Comparison of ENCODE assay signal across 15 cellular contexts in genomic region chr6:65259080-65259479, GRCh38.
DNase-seq lines count a peak whose midpoint lies in the region; ATAC-seq and TF ChIP-seq lines count a peak whose summit lies in the region.
"Had no signal": no experiment of that assay in that cellular context is flagged by ENCODE, and none has a peak within 500 bp of the region (broad histone marks: within the 10 kb centered on the region; RNA-seq: fewer than 3 reads in every experiment).

No MANE protein-coding gene starts in this region.

- peak; percentile 54 for TF ChIP-seq CTCF in BE2C (IDR thresholded peaks at IDR 0.05; ENCODE audit: low read depth, low read length)
- peak; percentile 48 for TF ChIP-seq CTCF in astrocyte of the cerebellum (IDR thresholded peaks at IDR 0.05; ENCODE audit: low read depth, low read length, missing control alignments)
- peak in 1 of 11 experiments; percentile 8 for TF ChIP-seq CTCF in spleen (IDR thresholded peaks at IDR 0.05 in 8 of 11, conservative IDR thresholded peaks at IDR 0.05 in 3 of 11)
- no peak for TF ChIP-seq CTCF in gastrocnemius medialis (IDR thresholded peaks at IDR 0.05 in 4 of 5, conservative IDR thresholded peaks at IDR 0.05 in 1 of 5)

- H3K4me3 ChIP-seq in BE2C (ENCODE audit: low read depth, low read length) (no peak overlapping the region), astrocyte of the cerebellum (ENCODE audit: low read depth, low read length) (no peak overlapping the region), spleen (no peak overlapping the region), gastrocnemius medialis (no peak overlapping the region)
- H3K4me3 ChIP-seq: body of pancreas had no signal

- H3K4me1 ChIP-seq in BE2C (no peaks in the 10 kb centered on the region), spleen (no peaks in the 10 kb centered on the region), gastrocnemius medialis (no peaks in the 10 kb centered on the region)
- H3K4me1 ChIP-seq: body of pancreas had no signal

- H3K27me3 ChIP-seq in BE2C: no peaks in the 10 kb centered on the region
- H3K27me3 ChIP-seq in spleen (replicated peaks in 1 of 7): no peaks in the 10 kb centered on the region
- H3K27me3 ChIP-seq in gastrocnemius medialis: no peaks in the 10 kb centered on the region
- H3K27me3 ChIP-seq: body of pancreas had no signal

- intact Hi-C loops in spleen (cut with DNase I; ENCODE audit: low total_unique reads): no loop called here
- intact Hi-C loops in gastrocnemius medialis (cut with DNase I; ENCODE audit: low total_unique reads): no loop called here

- in situ Hi-C loops in astrocyte of the cerebellum (cut with HindIII; ENCODE audit: low sequenced_read_pairs): no loop called here
- in situ Hi-C loops in gastrocnemius medialis (cut with MboI; ENCODE audit: low sequenced_read_pairs in 4 of 4): no loop called here

- H3K27ac ChIP-seq in spleen (no peak overlapping the region), gastrocnemius medialis (no peak overlapping the region)
- H3K27ac ChIP-seq: body of pancreas, KMS-11 had no signal

- H3K9me3 ChIP-seq in BE2C: no peaks in the 10 kb centered on the region
- peaks cover 0 to 17% (median 2%) of the 10 kb centered on the region in 8 donors for H3K9me3 ChIP-seq in spleen
- no peaks in the 10 kb centered on the region for H3K9me3 ChIP-seq in gastrocnemius medialis
- H3K9me3 ChIP-seq: body of pancreas had no signal

- ATAC-seq in gastrocnemius medialis (no peak), HG03457 (IDR thresholded peaks at IDR 0.05; ENCODE audit: unreplicated experiment) (no peak)
- ATAC-seq: body of pancreas had no signal

- no peaks in the 10 kb centered on the region for H3K36me3 ChIP-seq in BE2C
- H3K36me3 ChIP-seq in spleen: no peaks in the 10 kb centered on the region
- no peaks in the 10 kb centered on the region for H3K36me3 ChIP-seq in gastrocnemius medialis

- 86 to 97% (median 92%) methylated on average over 1 of the region's 1 CpG for WGBS in spleen, 5 donors

- TF ChIP-seq POLR2A in spleen (IDR thresholded peaks at IDR 0.05) (no peak), gastrocnemius medialis (IDR thresholded peaks at IDR 0.05) (no peak)

- no peak for DNase-seq in BE2C
- DNase-seq in HuH-7 (ENCODE audit: low spot score): peak; percentile 36
- DNase-seq in astrocyte of the cerebellum (ENCODE audit: low read depth): peak; percentile 66
- DNase-seq in iris pigment epithelial cell (ENCODE audit: low read depth): peak; percentile 45
- no peak for DNase-seq in spleen
- no peak for DNase-seq in stimulated activated CD4-positive, alpha-beta T cell treated with anti-CD3 and anti-CD28 coated beads, Interleukin-4, amount 100 ng/mL, for 1 hour
- DNase-seq in gastrocnemius medialis: no peak
- DNase-seq: activated CD4-positive, CD25-positive, alpha-beta regulatory T cell; body of pancreas; C1 segment of cervical spinal cord; NCI-H446; SHP77 treated with DMSO at 0.1 percent for 48 hours; stimulated activated CD8-positive, alpha-beta memory T cell treated with anti-CD3 and anti-CD28 coated beads, Interleukin-4, amount 100 ng/mL, for 48 hours had no signal

Comparison
In these comparisons a context has a peak if more than half of its experiments do, and no peak if none do; other contexts are left out.
1. DNase-seq: peak in HuH-7 (single experiment), astrocyte of the cerebellum (single experiment) and iris pigment epithelial cell (single experiment); none in BE2C (single experiment), spleen (single experiment), stimulated activated CD4-positive, alpha-beta T cell treated with anti-CD3 and anti-CD28 coated beads, Interleukin-4, amount 100 ng/mL, for 1 hour (single experiment) and gastrocnemius medialis (0 of 2).
2. CTCF ChIP-seq: peak in BE2C (single experiment) and astrocyte of the cerebellum (single experiment); none in gastrocnemius medialis (0 of 5).